11 cellular contexts compared by ENCODE assay signal in genomic region chr12:87280356-87280755, GRCh38.
DNase-seq lines count a peak whose midpoint lies in the region; ATAC-seq, FAIRE-seq and TF ChIP-seq lines count a peak whose summit lies in the region.
"Had no signal": no experiment of that assay in that cellular context is flagged by ENCODE, and none has a peak within 500 bp of the region (broad histone marks: within the 10 kb centered on the region; RNA-seq: fewer than 3 reads in every experiment).

No MANE protein-coding gene starts in this region.

- no peaks in the 10 kb centered on the region for H3K36me3 Mint-ChIP-seq in memory B cell
- H3K36me3 Mint-ChIP-seq: type B pancreatic cell had no signal

- WGBS in stomach, 5 donors, result 70 to 87% (median 80%) methylated on average over 2 of the region's 2 CpGs

- TF ChIP-seq CTCF in stomach (IDR thresholded peaks at IDR 0.05) (no peak), kidney (IDR thresholded peaks at IDR 0.05; ENCODE audit: borderline replicate concordance, extremely low read depth, insufficient read depth) (no peak), uterus (IDR thresholded peaks at IDR 0.05) (no peak)

- H3K36me3 ChIP-seq in stomach, result no peaks in the 10 kb centered on the region
- no peaks in the 10 kb centered on the region for H3K36me3 ChIP-seq in kidney (ENCODE audit: control insufficient read depth in 1 of 2, insufficient read depth in 2 of 2, low read length in 2 of 2)
- H3K36me3 ChIP-seq in uterus, result no peaks in the 10 kb centered on the region

- H3K4me1 ChIP-seq in stomach (no peaks in the 10 kb centered on the region), kidney (ENCODE audit: control insufficient read depth in 1 of 2, insufficient read depth in 1 of 2, low read depth in 1 of 2, low read length in 2 of 2) (no peaks in the 10 kb centered on the region), uterus (no peaks in the 10 kb centered on the region)

- H3K27ac Mint-ChIP-seq in memory B cell, result peak overlapping the region; percentile 67
- H3K27ac Mint-ChIP-seq: type B pancreatic cell had no signal

- peak; percentile 12 to 34 for DNase-seq in memory B cell (ENCODE audit: low spot score in 2 of 2)
- DNase-seq in occipital lobe (lab: John Stamatoyannopoulos, UW), result no peak
- no peak for DNase-seq in stomach
- DNase-seq in kidney, result no peak
- no peak for DNase-seq in uterus
- DNase-seq: NCI-H1694 had no signal

- TF ChIP-seq POLR2A in stomach (IDR thresholded peaks at IDR 0.05), result no peak
- no peak for TF ChIP-seq POLR2A in uterus (IDR thresholded peaks at IDR 0.05)

- H3K27ac ChIP-seq in stomach (no peak overlapping the region), kidney (ENCODE audit: low read depth in 2 of 2, low read length in 2 of 2) (no peak overlapping the region), uterus (no peak overlapping the region)

- H3K9me3 ChIP-seq in stomach (peaks cover 0 to 11% (median 0%) of the 10 kb centered on the region in 4 donors), kidney (ENCODE audit: control insufficient read depth in 1 of 2, low read length in 2 of 2) (no peaks in the 10 kb centered on the region), uterus (no peaks in the 10 kb centered on the region)

- no peak overlapping the region for H3K9ac ChIP-seq in kidney (ENCODE audit: low read length in 2 of 2)

- H3K27me3 Mint-ChIP-seq in memory B cell, result no peaks in the 10 kb centered on the region
- H3K27me3 Mint-ChIP-seq: type B pancreatic cell had no signal

- H3K4me3 ChIP-seq in stomach (no peak overlapping the region), kidney (ENCODE audit: low read length in 2 of 2) (no peak overlapping the region), uterus (no peak overlapping the region)

- H3K27me3 ChIP-seq in stomach (no peaks in the 10 kb centered on the region), uterus (no peaks in the 10 kb centered on the region)

- no peaks in the 10 kb centered on the region for H3K9me3 Mint-ChIP-seq in memory B cell
- H3K9me3 Mint-ChIP-seq: type B pancreatic cell had no signal

- peaks cover 5% of the 10 kb centered on the region for H3K4me1 Mint-ChIP-seq in memory B cell

- no peak for TF ChIP-seq EP300 in stomach (IDR thresholded peaks at IDR 0.05)

- ATAC-seq in GM19324 (IDR thresholded peaks at IDR 0.05; ENCODE audit: low FRiP score, unreplicated experiment) (peak; percentile 73), HG02678 (IDR thresholded peaks at IDR 0.05; ENCODE audit: unreplicated experiment) (peak; percentile 76), HG03469 (IDR thresholded peaks at IDR 0.05; ENCODE audit: unreplicated experiment) (peak; percentile 83), memory B cell (ENCODE audit: low read depth) (peak; percentile 99)
- ATAC-seq: esophagus mucosa had no signal

- intact Hi-C loops in stomach (cut with DNase I; ENCODE audit: low total_unique reads) (no loop called here), kidney (cut with DNase I) (no loop called here), uterus (cut with DNase I; ENCODE audit: low total_unique reads) (no loop called here)

- no peak for FAIRE-seq in kidney (lab: Jason Lieb, UNC)

- peak overlapping the region; percentile 77 for H3K4me3 Mint-ChIP-seq in memory B cell
- H3K4me3 Mint-ChIP-seq: type B pancreatic cell had no signal

Comparison
In these comparisons a context has a peak if more than half of its experiments do, and no peak if none do; other contexts are left out.
1. DNase-seq: peak in memory B cell (2 of 2); none in occipital lobe (single experiment), stomach (single experiment), kidney (single experiment) and uterus (0 of 2).
2. Peak in every context shown above with its lines, with median percentiles within 50 percentile points of each other: ATAC-seq.